Comparison of ENCODE assay signal across 12 cellular contexts in the genomic region with DNA sequence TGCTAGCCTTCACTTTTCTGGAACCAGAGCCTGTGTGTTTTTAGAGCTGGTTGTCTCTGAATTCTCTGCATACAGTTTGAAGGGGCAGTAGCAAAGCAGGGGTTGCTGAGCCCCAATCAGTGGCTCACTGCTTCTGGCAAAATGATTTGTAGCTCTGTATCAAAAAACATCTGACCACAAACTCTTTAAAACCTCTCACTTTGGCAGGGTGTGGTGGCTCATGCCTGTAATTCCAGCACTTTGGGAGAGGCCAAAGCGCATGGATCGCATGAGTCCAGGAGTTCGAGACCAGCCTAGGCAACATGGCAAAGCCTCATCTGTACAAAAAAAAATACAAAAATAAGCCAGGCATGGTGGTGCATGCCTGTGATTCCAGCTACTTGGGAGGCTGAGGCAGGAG. TPM values are rescaled to one million over a fixed set of nuclear protein-coding genes. Genes with fewer than 3 reads are reported as not detected.
DNase-seq lines count a peak whose midpoint lies in the region; ATAC-seq, FAIRE-seq and TF ChIP-seq lines count a peak whose summit lies in the region.
"Had no signal": no experiment of that assay in that cellular context is flagged by ENCODE, and none has a peak within 500 bp of the region (broad histone marks: within the 10 kb centered on the region; RNA-seq: fewer than 3 reads in every experiment).

No MANE protein-coding gene starts in this region.

- H4K8ac ChIP-seq in mesenchymal stem cell (ENCODE audit: low read length) = no peak overlapping the region

- H3K9me3 Mint-ChIP-seq in activated T-helper 1 cell treated with anti-CD3 and anti-CD28 coated beads, Interleukin-12 subunit alpha, Interleukin-12 subunit beta, Interleukin-2, Interleukin-4 antibody, amounts not matched to agents 30 ng/mL and 10 ng/mL and 1 ng/mL, durations not matched to agents 14 hours and 24 hours and 36 hours = no peaks in the 10 kb centered on the region
- H3K9me3 Mint-ChIP-seq in activated CD8-positive, alpha-beta memory T cell treated with anti-CD3 and anti-CD28 coated beads, Interleukin-2, amount 10 ng/mL, durations not matched to agents 7 days and 5 days (ENCODE audit: low read depth) = no peaks in the 10 kb centered on the region

- H3K9ac ChIP-seq in mesenchymal stem cell (ENCODE audit: low read length) = peak overlapping the region; percentile 95

- H4K91ac ChIP-seq in mesenchymal stem cell (ENCODE audit: low read length) = no peak overlapping the region

- intact Hi-C loops in activated T-helper 1 cell treated with anti-CD3 and anti-CD28 coated beads, Interleukin-12 subunit alpha, Interleukin-12 subunit beta, Interleukin-2, Interleukin-4 antibody, amounts not matched to agents 30 ng/mL and 10 ng/mL and 1 ng/mL, durations not matched to agents 14 hours and 24 hours and 36 hours (cut with micrococcal nuclease) = loop anchor here (5.0 to 10.0 kb wide), 3 partner anchors 48 to 1615 kb away; partner anchors contain the start of gene WDR36
- intact Hi-C loops in pancreas (cut with DNase I) = no loop called here

- no peak overlapping the region for H3K18ac ChIP-seq in mesenchymal stem cell (ENCODE audit: low read depth in 1 of 2, low read length in 2 of 2)

- H2AFZ ChIP-seq in mesenchymal stem cell (ENCODE audit: low read depth, low read length) = no peak overlapping the region

- ATAC-seq in A549 (no peak), GM19463 (IDR thresholded peaks at IDR 0.05; ENCODE audit: unreplicated experiment) (no peak), pancreas (no peak)
- ATAC-seq in activated CD8-positive, alpha-beta memory T cell treated with anti-CD3 and anti-CD28 coated beads, Interleukin-2, amount 10 ng/mL, durations not matched to agents 7 days and 5 days = no peak
- ATAC-seq: left ventricle myocardium superior had no signal

- no peak overlapping the region for H2BK15ac ChIP-seq in mesenchymal stem cell (ENCODE audit: low read depth, poor library complexity, severe bottlenecking)

- H3K9me3 ChIP-seq in A549 (no peaks in the 10 kb centered on the region), mesenchymal stem cell (ENCODE audit: control insufficient read depth, low read length) (no peaks in the 10 kb centered on the region), pancreas (no peaks in the 10 kb centered on the region)

- FAIRE-seq in A549 (lab: Jason Lieb, UNC) = no peak
- no peak for FAIRE-seq in pancreas (lab: Jason Lieb, UNC)

- CTCF ChIA-PET in A549 (lab: Yijun Ruan, JAX) = interaction anchor here (1.0 to 3.5 kb wide), 3 partner anchors 11 to 158 kb away, joined by 3 to 13 read pairs (median 5); no protein-coding TSS in a partner anchor
- CTCF ChIA-PET in activated CD8-positive, alpha-beta memory T cell treated with anti-CD3 and anti-CD28 coated beads, Interleukin-2, amount 10 ng/mL, durations not matched to agents 7 days and 5 days (lab: Charles Lee) = interaction anchor here (1.1 to 3.5 kb wide), 7 partner anchors 12 to 549 kb away, joined by 3 to 15 read pairs (median 5); partner anchors contain the start of genes APC and DCP2

- H3K4me1 ChIP-seq in A549 = peaks cover 20% of the 10 kb centered on the region
- H3K4me1 ChIP-seq in mesenchymal stem cell (ENCODE audit: control insufficient read depth, insufficient read depth, low read depth, low read length) = peaks cover 1% of the 10 kb centered on the region
- H3K4me1 ChIP-seq in pancreas = peaks cover 0 to 10% (median 0%) of the 10 kb centered on the region in 3 donors

- no peak for TF ChIP-seq RAD21 in A549 (conservative IDR thresholded peaks at IDR 0.05 in 1 of 2, IDR thresholded peaks at IDR 0.05 in 1 of 2)

- TF ChIP-seq EP300 in A549 (IDR thresholded peaks at IDR 0.05) = no peak

- H3K36me3 ChIP-seq in mesenchymal stem cell (ENCODE audit: control insufficient read depth in 1 of 2, insufficient read depth in 2 of 2, low read depth in 1 of 2, low read length in 2 of 2) (no peaks in the 10 kb centered on the region), pancreas (no peaks in the 10 kb centered on the region)

- no peak overlapping the region for H3K4me3 ChIP-seq in A549
- no peak overlapping the region for H3K4me3 ChIP-seq in mesenchymal stem cell (ENCODE audit: insufficient read depth in 1 of 2, low read depth in 1 of 2, low read length in 2 of 2)
- H3K4me3 ChIP-seq in pancreas = no peak overlapping the region

- TF ChIP-seq CTCF in A549 (IDR thresholded peaks at IDR 0.05) (no peak), pancreas (IDR thresholded peaks at IDR 0.05) (no peak)

- H2BK12ac ChIP-seq in mesenchymal stem cell (ENCODE audit: low read length in 2 of 2) = no peak overlapping the region

- no peak overlapping the region for H2BK5ac ChIP-seq in mesenchymal stem cell (ENCODE audit: low read depth, low read length, poor library complexity, severe bottlenecking)

- no peak for TF ChIP-seq POLR2A in A549 (IDR thresholded peaks at IDR 0.05; ENCODE audit: low read length)

- WGBS in A549 (ENCODE audit: missing lambda C conversion rate) = 90% methylated on average over 3 of the region's 3 CpGs
- 97% methylated on average over 3 of the region's 3 CpGs for WGBS in mesenchymal stem cell
- 87% methylated on average over 3 of the region's 3 CpGs for WGBS in pancreas, 2 donors

- peaks cover 5% of the 10 kb centered on the region for H3K36me3 Mint-ChIP-seq in activated T-helper 1 cell treated with anti-CD3 and anti-CD28 coated beads, Interleukin-12 subunit alpha, Interleukin-12 subunit beta, Interleukin-2, Interleukin-4 antibody, amounts not matched to agents 30 ng/mL and 10 ng/mL and 1 ng/mL, durations not matched to agents 14 hours and 24 hours and 36 hours (ENCODE audit: low read depth)
- H3K36me3 Mint-ChIP-seq in activated CD8-positive, alpha-beta memory T cell treated with anti-CD3 and anti-CD28 coated beads, Interleukin-2, amount 10 ng/mL, durations not matched to agents 7 days and 5 days = peaks cover 6% of the 10 kb centered on the region

- H3K27ac ChIP-seq in A549 (no peak overlapping the region), mesenchymal stem cell (ENCODE audit: low read length, poor library complexity, severe bottlenecking) (no peak overlapping the region), pancreas (no peak overlapping the region)

- peaks cover 17% of the 10 kb centered on the region for H3K79me1 ChIP-seq in mesenchymal stem cell (replicated peaks; ENCODE audit: low read length, poor library complexity, severe bottlenecking)

- H3K27me3 ChIP-seq in mesenchymal stem cell (ENCODE audit: control insufficient read depth in 1 of 2, insufficient read depth in 1 of 2, low read length in 2 of 2) (no peaks in the 10 kb centered on the region), pancreas (no peaks in the 10 kb centered on the region)

- peaks cover 37% of the 10 kb centered on the region for H3K4me1 Mint-ChIP-seq in activated T-helper 1 cell treated with anti-CD3 and anti-CD28 coated beads, Interleukin-12 subunit alpha, Interleukin-12 subunit beta, Interleukin-2, Interleukin-4 antibody, amounts not matched to agents 30 ng/mL and 10 ng/mL and 1 ng/mL, durations not matched to agents 14 hours and 24 hours and 36 hours (ENCODE audit: low read depth)
- H3K4me1 Mint-ChIP-seq in activated CD8-positive, alpha-beta memory T cell treated with anti-CD3 and anti-CD28 coated beads, Interleukin-2, amount 10 ng/mL, durations not matched to agents 7 days and 5 days = peaks cover 33% of the 10 kb centered on the region

- no peak overlapping the region for H2AK5ac ChIP-seq in mesenchymal stem cell (ENCODE audit: low read length, severe bottlenecking)

- H3K27ac Mint-ChIP-seq in activated T-helper 1 cell treated with anti-CD3 and anti-CD28 coated beads, Interleukin-12 subunit alpha, Interleukin-12 subunit beta, Interleukin-2, Interleukin-4 antibody, amounts not matched to agents 30 ng/mL and 10 ng/mL and 1 ng/mL, durations not matched to agents 14 hours and 24 hours and 36 hours = no peak overlapping the region
- H3K27ac Mint-ChIP-seq in activated CD8-positive, alpha-beta memory T cell treated with anti-CD3 and anti-CD28 coated beads, Interleukin-2, amount 10 ng/mL, durations not matched to agents 7 days and 5 days = no peak overlapping the region

- H3K23ac ChIP-seq in mesenchymal stem cell (ENCODE audit: low read length in 2 of 2) = no peak overlapping the region

- H2BK120ac ChIP-seq in mesenchymal stem cell (ENCODE audit: low read depth, low read length) = no peak overlapping the region

- H3K4me3 Mint-ChIP-seq in activated T-helper 1 cell treated with anti-CD3 and anti-CD28 coated beads, Interleukin-12 subunit alpha, Interleukin-12 subunit beta, Interleukin-2, Interleukin-4 antibody, amounts not matched to agents 30 ng/mL and 10 ng/mL and 1 ng/mL, durations not matched to agents 14 hours and 24 hours and 36 hours = peak overlapping the region; percentile 94
- no peak overlapping the region for H3K4me3 Mint-ChIP-seq in activated CD8-positive, alpha-beta memory T cell treated with anti-CD3 and anti-CD28 coated beads, Interleukin-2, amount 10 ng/mL, durations not matched to agents 7 days and 5 days

- peaks cover 5% of the 10 kb centered on the region for H3K27me3 Mint-ChIP-seq in activated T-helper 1 cell treated with anti-CD3 and anti-CD28 coated beads, Interleukin-12 subunit alpha, Interleukin-12 subunit beta, Interleukin-2, Interleukin-4 antibody, amounts not matched to agents 30 ng/mL and 10 ng/mL and 1 ng/mL, durations not matched to agents 14 hours and 24 hours and 36 hours (ENCODE audit: insufficient read depth)
- H3K27me3 Mint-ChIP-seq in activated CD8-positive, alpha-beta memory T cell treated with anti-CD3 and anti-CD28 coated beads, Interleukin-2, amount 10 ng/mL, durations not matched to agents 7 days and 5 days = no peaks in the 10 kb centered on the region

- H3K4ac ChIP-seq in mesenchymal stem cell (ENCODE audit: low read depth in 1 of 2, low read length in 2 of 2) = no peak overlapping the region

- peak overlapping the region; percentile 88 for H3K4me2 ChIP-seq in A549
- H3K4me2 ChIP-seq in mesenchymal stem cell (ENCODE audit: low read length, poor library complexity, severe bottlenecking) = no peak overlapping the region

- POLR2A ChIA-PET in A549 (lab: Yijun Ruan, JAX) = no interaction called here

- DNase-seq in A549 (ENCODE audit: low read depth in 1 of 2, low spot score in 1 of 2) (no peak), EH (ENCODE audit: low read depth) (peak; percentile 57), mesenchymal stem cell (peak; percentile 5), DMS153 (lab: John Stamatoyannopoulos, UW) (no peak), pancreas (no peak)
- no peak for DNase-seq in activated T-helper 1 cell treated with anti-CD3 and anti-CD28 coated beads, Interleukin-12 subunit alpha, Interleukin-12 subunit beta, Interleukin-2, Interleukin-4 antibody, amounts not matched to agents 30 ng/mL and 10 ng/mL and 1 ng/mL, durations not matched to agents 14 hours and 24 hours and 36 hours (ENCODE audit: low spot score)
- DNase-seq in activated CD8-positive, alpha-beta memory T cell treated with anti-CD3 and anti-CD28 coated beads, Interleukin-2, amount 10 ng/mL, durations not matched to agents 7 days and 5 days = no peak
- DNase-seq: activated gamma-delta T cell, left ventricle myocardium superior, NCI-H345, T-helper 1 cell had no signal

- H3K14ac ChIP-seq in mesenchymal stem cell (ENCODE audit: low read length in 2 of 2) = no peak overlapping the region

RNA-seq across cellular contexts. Expression of gene APC, which starts 28.3 kb away (rescaled TPM):
- polyA plus RNA-seq in A549 (2011; rRNA removed) = 17.0 and 21.2 TPM in 2 replicates
- 3.7 and 3.9 TPM in 2 replicates for polyA plus RNA-seq in A549 (2012; cell fraction: cytosol; rRNA removed)
- 4.9 and 5.5 TPM in 2 replicates for polyA plus RNA-seq in A549 (2012; cell fraction: nucleus; rRNA removed)
- 9.0 to 10.6 TPM (median 9.9 TPM) in 3 replicates for polyA plus RNA-seq in A549 (2017; fragmentation: RNase III; extraction: RNeasy Plus Mini Kit Qiagen cat#74134 plus additional on column Dnase treatment)
- 27.7 and 29.9 TPM in 2 replicates for polyA minus RNA-seq in A549 (2011; rRNA and poly(A)+ RNA removed)
- total RNA-seq in activated T-helper 1 cell treated with anti-CD3 and anti-CD28 coated beads, Interleukin-12 subunit alpha, Interleukin-12 subunit beta, Interleukin-2, Interleukin-4 antibody, amounts not matched to agents 30 ng/mL and 10 ng/mL and 1 ng/mL, durations not matched to agents 14 hours and 24 hours and 36 hours = 20.3 and 24.4 TPM in 2 replicates
- 14.8 TPM for polyA plus RNA-seq in mesenchymal stem cell (2013, experiment 1 of 2)
- 14.9 TPM for polyA plus RNA-seq in mesenchymal stem cell (2013, experiment 2 of 2)
- 10 to 100 TPM; 22.9 to 26.2 TPM for total RNA-seq in activated CD8-positive, alpha-beta memory T cell treated with anti-CD3 and anti-CD28 coated beads, Interleukin-2, amount 10 ng/mL, durations not matched to agents 7 days and 5 days
- 10 to 100 TPM; 11.7 to 24.0 (median 16.5) TPM for total RNA-seq in pancreas
- 1 to 10 TPM; 4.2 to 4.3 TPM for polyA plus RNA-seq in pancreas

Comparison
In these comparisons a context has a peak if more than half of its experiments do, and no peak if none do; other contexts are left out.
1. DNase-seq: peak in EH (single experiment) and mesenchymal stem cell (single experiment); none in A549 (0 of 2), activated T-helper 1 cell treated with anti-CD3 and anti-CD28 coated beads, Interleukin-12 subunit alpha, Interleukin-12 subunit beta, Interleukin-2, Interleukin-4 antibody, amounts not matched to agents 30 ng/mL and 10 ng/mL and 1 ng/mL, durations not matched to agents 14 hours and 24 hours and 36 hours (single experiment), activated CD8-positive, alpha-beta memory T cell treated with anti-CD3 and anti-CD28 coated beads, Interleukin-2, amount 10 ng/mL, durations not matched to agents 7 days and 5 days (single experiment), DMS153 (single experiment) and pancreas (0 of 6).